Comparison of ENCODE assay signal across 24 cellular contexts in the genomic region with DNA sequence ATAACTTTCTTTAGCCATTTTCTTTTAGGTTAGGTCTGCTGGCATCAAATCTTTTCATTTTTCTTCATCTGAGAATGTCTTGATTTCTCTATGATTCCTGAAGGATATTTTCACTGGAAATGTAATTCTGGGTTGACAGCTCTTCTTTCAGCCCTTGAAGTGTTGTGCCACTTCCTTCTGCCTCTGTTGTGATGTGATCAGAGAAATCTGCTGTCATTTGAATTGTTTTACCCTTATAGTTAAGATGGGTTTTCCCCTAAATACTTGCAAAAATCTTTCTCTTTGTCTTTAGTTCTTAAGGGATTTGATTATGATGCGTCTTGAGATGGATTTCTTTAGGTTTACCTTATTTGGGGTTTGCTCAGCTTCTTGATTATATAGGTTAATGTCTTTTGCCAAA. TPM values are rescaled to one million over a fixed set of nuclear protein-coding genes. Genes with fewer than 3 reads are reported as not detected.
DNase-seq lines count a peak whose midpoint lies in the region; ATAC-seq and TF ChIP-seq lines count a peak whose summit lies in the region.
"Had no signal": no experiment of that assay in that cellular context is flagged by ENCODE, and none has a peak within 500 bp of the region (broad histone marks: within the 10 kb centered on the region; RNA-seq: fewer than 3 reads in every experiment).

No MANE protein-coding gene starts in this region.

- TF ChIP-seq RAD21 in neural cell (conservative IDR thresholded peaks at IDR 0.05) = no peak

- peak overlapping the region; percentile 7 for H3K4me3 Mint-ChIP-seq in central memory CD8-positive, alpha-beta T cell
- no peak overlapping the region for H3K4me3 Mint-ChIP-seq in type B pancreatic cell
- H3K4me3 Mint-ChIP-seq: activated CD4-positive, alpha-beta memory T cell treated with anti-CD3 and anti-CD28 coated beads for 36 hours; T-helper 2 cell treated with Interferon-gamma antibody and Interleukin-4, amounts not matched to agents 5 μg/mL and 100 μg/mL, for 36 hours had no signal

- H3K79me2 ChIP-seq in DOHH2 (ENCODE audit: control insufficient read depth, low read length) (peaks cover 97% of the 10 kb centered on the region), Loucy (ENCODE audit: insufficient read depth, low read length) (peaks cover 96% of the 10 kb centered on the region), neural cell (replicated peaks; ENCODE audit: insufficient read depth, low read length) (peaks cover 77% of the 10 kb centered on the region)

- peaks cover 47% of the 10 kb centered on the region for H3K4me1 ChIP-seq in DOHH2 (ENCODE audit: control insufficient read depth, low read length)
- H3K4me1 ChIP-seq in Loucy (ENCODE audit: insufficient read depth, low read length, poor library complexity, severe bottlenecking) = peaks cover 25% of the 10 kb centered on the region
- H3K4me1 ChIP-seq: thyroid gland had no signal

- H3K27ac ChIP-seq in DOHH2 (ENCODE audit: low read depth, low read length) (no peak overlapping the region), neural cell (ENCODE audit: low read length) (no peak overlapping the region)
- H3K27ac ChIP-seq: ascending aorta, neutrophil, skin epidermis, thyroid gland, VCaP had no signal

- H4K20me1 ChIP-seq in DOHH2 (ENCODE audit: control insufficient read depth, insufficient read depth, low read depth, low read length) = no peaks in the 10 kb centered on the region
- H4K20me1 ChIP-seq in Loucy (ENCODE audit: insufficient read depth, low read length, poor library complexity, severe bottlenecking) = peaks cover 51% of the 10 kb centered on the region
- no peaks in the 10 kb centered on the region for H4K20me1 ChIP-seq in neural cell (ENCODE audit: insufficient read depth)

- no peak for ATAC-seq in central memory CD8-positive, alpha-beta T cell (replicated peaks; ENCODE audit: extremely low read depth, poor library complexity, severe bottlenecking)

- no peaks in the 10 kb centered on the region for H3K36me3 Mint-ChIP-seq in central memory CD8-positive, alpha-beta T cell (ENCODE audit: insufficient read depth)
- peaks cover 19% of the 10 kb centered on the region for H3K36me3 Mint-ChIP-seq in type B pancreatic cell

- DNase-seq in central memory CD8-positive, alpha-beta T cell (ENCODE audit: low spot score in 2 of 2) = no peak
- DNase-seq in activated CD4-positive, CD25-positive, alpha-beta regulatory T cell (lab: John Stamatoyannopoulos, UW) = no peak
- DNase-seq in type B pancreatic cell (ENCODE audit: extremely low spot score, unreplicated experiment) (no peak), NCI-H524 (lab: John Stamatoyannopoulos, UW) (no peak), NOMO-1 (lab: John Stamatoyannopoulos, UW; ENCODE audit: unreplicated experiment in 2 of 2) (no peak)
- DNase-seq: activated CD4-positive, alpha-beta memory T cell treated with anti-CD3 and anti-CD28 coated beads for 36 hours; activated T-cell treated with anti-CD3 and anti-CD28 coated beads for 4 hours; caudate nucleus; DMS79 treated with DMSO at 0.1 percent for 48 hours; foreskin fibroblast; IMR-90; NCI-H1436 treated with DMSO at 0.1 percent for 48 hours; NCI-H510A; SK-N-SH; stimulated activated CD4-positive, alpha-beta T cell treated with anti-CD3 and anti-CD28 coated beads, Interleukin-2, amount 100 ng/mL, for 24 hours; thyroid gland had no signal

- H3K4me2 ChIP-seq in DOHH2 (ENCODE audit: low read length) = peak overlapping the region; percentile 59
- H3K4me2 ChIP-seq in Loucy (ENCODE audit: low read depth, low read length, poor library complexity, severe bottlenecking) = peak overlapping the region; percentile 2
- H3K4me2 ChIP-seq in neural cell (ENCODE audit: low read length) = no peak overlapping the region
- H3K4me2 ChIP-seq: SK-N-SH had no signal

- peaks cover 59% of the 10 kb centered on the region for H3K4me1 Mint-ChIP-seq in central memory CD8-positive, alpha-beta T cell
- peaks cover 3% of the 10 kb centered on the region for H3K4me1 Mint-ChIP-seq in type B pancreatic cell (ENCODE audit: unreplicated experiment)

- no peaks in the 10 kb centered on the region for H3F3A ChIP-seq in DOHH2 (ENCODE audit: control insufficient read depth, insufficient read depth)
- peaks cover 5% of the 10 kb centered on the region; the same call in 1 of the 2 replicates for H3F3A ChIP-seq in Loucy (ENCODE audit: low read depth)
- H3F3A ChIP-seq in neural cell (ENCODE audit: insufficient read depth, low read length, poor library complexity, severe bottlenecking) = no peaks in the 10 kb centered on the region

- H2AFZ ChIP-seq in Loucy (ENCODE audit: low read length) (no peak overlapping the region), neural cell (ENCODE audit: low read depth, low read length) (no peak overlapping the region)

- no peak overlapping the region for H3K9ac ChIP-seq in Loucy (ENCODE audit: low read depth, low read length, poor library complexity, severe bottlenecking)
- no peak overlapping the region for H3K9ac ChIP-seq in neural cell (ENCODE audit: low read length)
- H3K9ac ChIP-seq: SK-N-SH had no signal

- TF ChIP-seq CTCF in DOHH2 (IDR thresholded peaks at IDR 0.05; ENCODE audit: low read depth, low read length, poor library complexity, severe bottlenecking) (no peak), Loucy (conservative IDR thresholded peaks at IDR 0.05; ENCODE audit: low read length) (no peak), neural cell (IDR thresholded peaks at IDR 0.05; ENCODE audit: poor library complexity, severe bottlenecking) (no peak), type B pancreatic cell (conservative IDR thresholded peaks at IDR 0.05) (no peak)

- no peaks in the 10 kb centered on the region for H3K27me3 ChIP-seq in DOHH2 (ENCODE audit: control insufficient read depth, low read length)
- no peaks in the 10 kb centered on the region for H3K27me3 ChIP-seq in Loucy (ENCODE audit: insufficient read depth, low read length, poor library complexity, severe bottlenecking)
- no peaks in the 10 kb centered on the region for H3K27me3 ChIP-seq in neural cell (ENCODE audit: insufficient read depth, low read depth, low read length)
- H3K27me3 ChIP-seq: ascending aorta, neutrophil, thyroid gland had no signal

- H3K36me3 ChIP-seq in DOHH2 (ENCODE audit: control insufficient read depth, low read length) = peaks cover 9% of the 10 kb centered on the region
- H3K36me3 ChIP-seq in Loucy (ENCODE audit: insufficient read depth, low read length) = no peaks in the 10 kb centered on the region; the same call in 1 of the 2 replicates
- H3K36me3 ChIP-seq in neural cell (ENCODE audit: insufficient read depth, low read length) = no peaks in the 10 kb centered on the region
- H3K36me3 ChIP-seq: ascending aorta, neutrophil, thyroid gland had no signal

- peak overlapping the region; percentile 55; the same call in 1 of the 2 replicates for H3K4me3 ChIP-seq in DOHH2 (ENCODE audit: low read length)
- no peak overlapping the region for H3K4me3 ChIP-seq in Loucy (ENCODE audit: low read length, poor library complexity, severe bottlenecking)
- H3K4me3 ChIP-seq in neural cell (ENCODE audit: low read length) = no peak overlapping the region
- H3K4me3 ChIP-seq: ascending aorta, skin epidermis, thyroid gland had no signal

- peak; percentile 73 for TF ChIP-seq EP300 in neural cell (conservative IDR thresholded peaks at IDR 0.05; ENCODE audit: poor library complexity, severe bottlenecking)

- no peaks in the 10 kb centered on the region for H3K27me3 Mint-ChIP-seq in central memory CD8-positive, alpha-beta T cell
- no peaks in the 10 kb centered on the region for H3K27me3 Mint-ChIP-seq in type B pancreatic cell
- H3K27me3 Mint-ChIP-seq: activated CD4-positive, alpha-beta memory T cell treated with anti-CD3 and anti-CD28 coated beads for 36 hours had no signal

- peak overlapping the region; percentile 35 for H3K27ac Mint-ChIP-seq in central memory CD8-positive, alpha-beta T cell (ENCODE audit: low read depth)
- no peak overlapping the region for H3K27ac Mint-ChIP-seq in type B pancreatic cell
- H3K27ac Mint-ChIP-seq: activated CD4-positive, alpha-beta memory T cell treated with anti-CD3 and anti-CD28 coated beads for 36 hours had no signal

- peaks cover 4% of the 10 kb centered on the region; the same call in 1 of the 2 replicates for H3K9me3 ChIP-seq in DOHH2 (ENCODE audit: control insufficient read depth, insufficient read depth, low read length)
- H3K9me3 ChIP-seq in Loucy (ENCODE audit: insufficient read depth, low read depth, low read length) = peaks cover 8% of the 10 kb centered on the region
- no peaks in the 10 kb centered on the region for H3K9me3 ChIP-seq in neural cell (ENCODE audit: low read length)
- H3K9me3 ChIP-seq: neutrophil, thyroid gland had no signal

- H3K9me3 Mint-ChIP-seq in central memory CD8-positive, alpha-beta T cell = no peaks in the 10 kb centered on the region
- H3K9me3 Mint-ChIP-seq in type B pancreatic cell = peaks cover 4% of the 10 kb centered on the region

- H3K9me2 ChIP-seq in DOHH2 (replicated peaks; ENCODE audit: control insufficient read depth, low read length) (no peaks in the 10 kb centered on the region), Loucy (replicated peaks; ENCODE audit: low read depth, low read length) (no peaks in the 10 kb centered on the region), neural cell (ENCODE audit: insufficient read depth, low read length) (no peaks in the 10 kb centered on the region)
- H3K9me2 ChIP-seq: SK-N-SH had no signal

TF ChIP-seq in neural cell, 6 proteins besides CTCF, POLR2A, EP300 and RAD21:
- no peak for TF ChIP-seq SMC3 (conservative IDR thresholded peaks at IDR 0.05; ENCODE audit: poor library complexity)
- peak; percentile 87 for TF ChIP-seq POLR2AphosphoS5 (IDR thresholded peaks at IDR 0.05)

RNA-seq across cellular contexts. Expression of a gene that starts 23.0 kb away (rescaled TPM):
- polyA plus RNA-seq in neural cell = 89.6 and 92.6 TPM in 2 replicates
- polyA minus RNA-seq in neural cell = 213 and 248 TPM in 2 replicates
- total RNA-seq in type B pancreatic cell (ENCODE audit: low replicate concordance) = 46.3 and 54.4 TPM in 2 replicates
